In the genomic region with DNA sequence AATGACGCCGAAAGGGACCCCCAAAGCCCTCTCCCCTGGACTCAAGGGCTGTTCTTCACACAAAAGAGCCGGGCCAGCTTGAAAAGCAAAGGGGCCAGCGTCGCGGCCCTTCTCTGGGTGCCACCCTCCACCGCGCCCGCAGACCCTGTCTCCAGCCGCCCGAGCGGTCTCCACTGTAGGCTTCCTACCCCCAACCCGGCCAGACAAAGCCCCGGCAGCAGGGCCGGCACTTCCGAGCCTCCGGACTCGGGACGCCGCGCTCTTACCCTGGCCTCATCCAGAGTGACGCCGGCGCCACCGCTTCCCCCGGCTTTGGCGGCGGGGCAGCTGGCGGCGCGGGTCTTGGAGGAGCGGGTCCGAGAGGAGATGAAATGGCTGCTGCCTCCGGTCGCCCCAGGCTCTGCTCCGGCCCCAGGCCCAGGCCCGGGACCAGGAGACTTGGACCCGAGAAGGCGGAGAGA, we compare ENCODE assay signal across 7 cellular contexts. TPM values are rescaled to one million over a fixed set of nuclear protein-coding genes. Genes with fewer than 3 reads are reported as not detected.
DNase-seq lines count a peak whose midpoint lies in the region; ATAC-seq, FAIRE-seq and TF ChIP-seq lines count a peak whose summit lies in the region.

No MANE protein-coding gene starts in this region.

- peak overlapping the region; percentile 79 to 84 for H3K4me3 ChIP-seq in HCT116 (replicated peaks in 1 of 2; ENCODE audit: low read depth in 1 of 2, low read length in 2 of 2)
- peak overlapping the region; percentile 71 for H3K4me3 ChIP-seq in NB4 (ENCODE audit: low read depth, low read length)
- H3K4me3 ChIP-seq in pancreas, result peak overlapping the region; percentile 91 to 98 (median 94)

- TF ChIP-seq RAD21 in HCT116 (IDR thresholded peaks at IDR 0.05; ENCODE audit: low read depth), result no peak

- H4K20me1 ChIP-seq in HCT116 (ENCODE audit: insufficient read depth), result no peaks in the 10 kb centered on the region

- intact Hi-C loops in HCT116 (cut with micrococcal nuclease) (loop anchor here (5.0 kb wide), 2 partner anchors 94 to 236 kb away; no protein-coding TSS in a partner anchor), Right ventricle myocardium superior (cut with DNase I) (loop anchor here (5.0 kb wide), 1 partner anchor 151 kb away; a partner anchor contains a TSS), pancreas (cut with DNase I) (no loop called here)

- H3K4me1 ChIP-seq in HCT116 (ENCODE audit: control insufficient read depth in 1 of 2, insufficient read depth in 2 of 2, low read length in 2 of 2) (peaks cover 5 to 11% of the 10 kb centered on the region in 2 experiments; a peak in 2 of 4 replicates), pancreas (peaks cover 4 to 25% (median 15%) of the 10 kb centered on the region in 3 donors)

- H3K79me2 ChIP-seq in HCT116 (ENCODE audit: insufficient read depth, low read length), result peaks cover 54% of the 10 kb centered on the region

- H3K36me3 ChIP-seq in HCT116 (ENCODE audit: control insufficient read depth in 1 of 2, insufficient read depth in 2 of 2, low read length in 2 of 2), result no peaks in the 10 kb centered on the region
- H3K36me3 ChIP-seq in pancreas, result no peaks in the 10 kb centered on the region

- POLR2A ChIA-PET in HCT116 (lab: Charles Lee), result interaction anchor here (1.1 to 1.8 kb wide), 5 partner anchors 14 to 157 kb away, joined by 3 to 19 read pairs (median 5); a partner anchor contains a TSS

- BruUV-seq in HCT116 (replicated peaks; lab: Mats Ljungman, UMichigan), result no TSS peak

- H3K27me3 ChIP-seq in HCT116 (ENCODE audit: insufficient read depth, low read length) (no peaks in the 10 kb centered on the region), pancreas (no peaks in the 10 kb centered on the region)

- CTCF ChIA-PET in HCT116 (lab: Charles Lee), result interaction anchor here (0.6 to 2.8 kb wide), 18 partner anchors 8 to 484 kb away, joined by 3 to 29 read pairs (median 4); a partner anchor contains a TSS

- H3K9me2 ChIP-seq in HCT116 (ENCODE audit: insufficient read depth), result no peaks in the 10 kb centered on the region

- FAIRE-seq in pancreas (lab: Jason Lieb, UNC), result no peak

- H2AFZ ChIP-seq in HCT116 (ENCODE audit: low read depth, low read length, poor library complexity, severe bottlenecking), result no peak overlapping the region

- H3K27ac ChIP-seq in HCT116 (ENCODE audit: low read depth, low read length) (peak overlapping the region; percentile 86), pancreas (peak overlapping the region; percentile 97 to 99 (median 98))

- H3K9ac ChIP-seq in HCT116 (ENCODE audit: low read length), result peak overlapping the region; percentile 94

- H3K9me3 ChIP-seq in HCT116 (ENCODE audit: control insufficient read depth in 1 of 2, insufficient read depth in 1 of 2, low read depth in 1 of 2, low read length in 2 of 2) (no peaks in the 10 kb centered on the region), pancreas (no peaks in the 10 kb centered on the region)

- RAD21 ChIA-PET in HCT116 (lab: Charles Lee; ENCODE audit: low non-redundant PET in 1 of 2, low total read pairs in 2 of 2, uncharacterized antibody in 2 of 2, unreplicated experiment in 2 of 2), result interaction anchor here (1.4 kb wide), 3 partner anchors 102 to 158 kb away, joined by 5 to 9 read pairs (median 6); a partner anchor contains a TSS

- WGBS in pancreas, 2 donors, result 0 to 1% methylated on average over 36 to 39 of the region's 39 CpGs

- no peak for TF ChIP-seq POLR2A in HCT116 (IDR thresholded peaks at IDR 0.05; ENCODE audit: borderline replicate concordance, extremely low read depth, insufficient read depth, insufficient read length)
- no peak for TF ChIP-seq POLR2A in NB4 (IDR thresholded peaks at IDR 0.05; ENCODE audit: extremely low read depth, insufficient read length)

- peak; percentile 31 for ATAC-seq in GM18502 (IDR thresholded peaks at IDR 0.05; ENCODE audit: poor library complexity, unreplicated experiment)
- peak; percentile 31 for ATAC-seq in HCT116
- peak; percentile 51 for ATAC-seq in Right ventricle myocardium superior (ENCODE audit: poor library complexity)
- ATAC-seq in pancreas, result peak; percentile 30 to 59 (median 52)

- H3K4me2 ChIP-seq in HCT116 (ENCODE audit: low read length), result peak overlapping the region; percentile 84

- DNase-seq in HCT116 (ENCODE audit: low read depth, low spot score) (no peak), NB4 (ENCODE audit: low read depth) (peak; percentile 73), Right ventricle myocardium superior (peak; percentile 67), pancreas (peak in 2 of 6 donors; percentile 78 to 80), H4 (ENCODE audit: low spot score) (no peak)
- DNase-seq in activated effector memory CD4-positive, alpha-beta T cell treated with Interleukin-2 at 50 U/mL for 16 hours, result peak; percentile 19

- TF ChIP-seq CTCF in HCT116 (IDR thresholded peaks at IDR 0.05 in 2 of 3, conservative IDR thresholded peaks at IDR 0.05 in 1 of 3; ENCODE audit: borderline replicate concordance in 1 of 3, insufficient read depth in 1 of 3, low read depth in 2 of 3, low read length in 2 of 3), result no peak
- TF ChIP-seq CTCF in NB4 (IDR thresholded peaks at IDR 0.05; ENCODE audit: low read depth, low read length), result no peak
- TF ChIP-seq CTCF in pancreas (IDR thresholded peaks at IDR 0.05), result no peak

TF ChIP-seq in HCT116, 20 proteins besides CTCF, POLR2A, EP300 and RAD21:
- TF ChIP-seq, protein P1, sequence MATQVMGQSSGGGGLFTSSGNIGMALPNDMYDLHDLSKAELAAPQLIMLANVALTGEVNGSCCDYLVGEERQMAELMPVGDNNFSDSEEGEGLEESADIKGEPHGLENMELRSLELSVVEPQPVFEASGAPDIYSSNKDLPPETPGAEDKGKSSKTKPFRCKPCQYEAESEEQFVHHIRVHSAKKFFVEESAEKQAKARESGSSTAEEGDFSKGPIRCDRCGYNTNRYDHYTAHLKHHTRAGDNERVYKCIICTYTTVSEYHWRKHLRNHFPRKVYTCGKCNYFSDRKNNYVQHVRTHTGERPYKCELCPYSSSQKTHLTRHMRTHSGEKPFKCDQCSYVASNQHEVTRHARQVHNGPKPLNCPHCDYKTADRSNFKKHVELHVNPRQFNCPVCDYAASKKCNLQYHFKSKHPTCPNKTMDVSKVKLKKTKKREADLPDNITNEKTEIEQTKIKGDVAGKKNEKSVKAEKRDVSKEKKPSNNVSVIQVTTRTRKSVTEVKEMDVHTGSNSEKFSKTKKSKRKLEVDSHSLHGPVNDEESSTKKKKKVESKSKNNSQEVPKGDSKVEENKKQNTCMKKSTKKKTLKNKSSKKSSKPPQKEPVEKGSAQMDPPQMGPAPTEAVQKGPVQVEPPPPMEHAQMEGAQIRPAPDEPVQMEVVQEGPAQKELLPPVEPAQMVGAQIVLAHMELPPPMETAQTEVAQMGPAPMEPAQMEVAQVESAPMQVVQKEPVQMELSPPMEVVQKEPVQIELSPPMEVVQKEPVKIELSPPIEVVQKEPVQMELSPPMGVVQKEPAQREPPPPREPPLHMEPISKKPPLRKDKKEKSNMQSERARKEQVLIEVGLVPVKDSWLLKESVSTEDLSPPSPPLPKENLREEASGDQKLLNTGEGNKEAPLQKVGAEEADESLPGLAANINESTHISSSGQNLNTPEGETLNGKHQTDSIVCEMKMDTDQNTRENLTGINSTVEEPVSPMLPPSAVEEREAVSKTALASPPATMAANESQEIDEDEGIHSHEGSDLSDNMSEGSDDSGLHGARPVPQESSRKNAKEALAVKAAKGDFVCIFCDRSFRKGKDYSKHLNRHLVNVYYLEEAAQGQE (IDR thresholded peaks at IDR 0.05; ENCODE audit: low read depth), result no peak
- TF ChIP-seq, protein P2, sequence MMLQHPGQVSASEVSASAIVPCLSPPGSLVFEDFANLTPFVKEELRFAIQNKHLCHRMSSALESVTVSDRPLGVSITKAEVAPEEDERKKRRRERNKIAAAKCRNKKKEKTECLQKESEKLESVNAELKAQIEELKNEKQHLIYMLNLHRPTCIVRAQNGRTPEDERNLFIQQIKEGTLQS (IDR thresholded peaks at IDR 0.05), result no peak
- no peak for TF ChIP-seq ZFX (IDR thresholded peaks at IDR 0.05)
- no peak for TF ChIP-seq ZNF274 (IDR thresholded peaks at IDR 0.05; ENCODE audit: low read depth, low read length)
- TF ChIP-seq ELF1 (IDR thresholded peaks at IDR 0.05; ENCODE audit: borderline replicate concordance, low read depth), result no peak
- no peak for TF ChIP-seq TCF7L2 (IDR thresholded peaks at IDR 0.05; ENCODE audit: borderline replicate concordance, extremely low read depth, insufficient read depth, insufficient read length)
- no peak for TF ChIP-seq EGR1 (IDR thresholded peaks at IDR 0.05; ENCODE audit: low read depth)
- no peak for TF ChIP-seq CBX3 (IDR thresholded peaks at IDR 0.05; ENCODE audit: low read depth)
- no peak for TF ChIP-seq SP1 (IDR thresholded peaks at IDR 0.05; ENCODE audit: low read depth)
- no peak for TF ChIP-seq SRF (IDR thresholded peaks at IDR 0.05; ENCODE audit: low read depth)
- TF ChIP-seq EZH2phosphoT487 (IDR thresholded peaks at IDR 0.05; ENCODE audit: borderline replicate concordance), result no peak
- TF ChIP-seq SIN3A (IDR thresholded peaks at IDR 0.05; ENCODE audit: low read depth), result no peak
- no peak for TF ChIP-seq FOSL1 (IDR thresholded peaks at IDR 0.05; ENCODE audit: low read depth)
TF ChIP-seq in HCT116: peak in this region for 0.

RNA-seq across cellular contexts. Expression of a gene that starts 0.6 kb away (rescaled TPM):
- total RNA-seq in HCT116 (2021; ENCODE audit: unreplicated experiment), result 9.6 TPM
- 1.0 and 1.4 TPM in 2 replicates for polyA plus RNA-seq in HCT116 (2012)
- total RNA-seq in Right ventricle myocardium superior, result 6.1 TPM
- total RNA-seq in pancreas, result 10 to 100 TPM in 2 of 6 donors, 1 to 10 TPM in 4; 7.4 to 15.6 (median 9.9) TPM
- polyA plus RNA-seq in pancreas, result 1 to 10 TPM; 4.1 to 4.4 TPM
- total RNA-seq in H4 (2014; rRNA removed; shearing (Covaris generic)), result 2.3 and 2.6 TPM in 2 replicates

RNA-seq across cellular contexts. Expression of a gene that starts 13.9 kb away (rescaled TPM):
- total RNA-seq in HCT116 (2021; ENCODE audit: unreplicated experiment), result 14.1 TPM
- polyA plus RNA-seq in HCT116 (2012), result 3.4 and 4.4 TPM in 2 replicates
- total RNA-seq in Right ventricle myocardium superior, result 18.5 TPM
- total RNA-seq in pancreas, result 1 to 10 TPM; 3.4 to 9.0 (median 5.2) TPM
- polyA plus RNA-seq in pancreas, result 1 to 10 TPM; 2.4 to 4.9 TPM
- 5.7 and 10.0 TPM in 2 replicates for total RNA-seq in H4 (2014; rRNA removed; shearing (Covaris generic))

Comparison
In these comparisons a context has a peak if more than half of its experiments do, and no peak if none do; other contexts are left out.
1. DNase-seq: peak in NB4 (single experiment), activated effector memory CD4-positive, alpha-beta T cell treated with Interleukin-2 at 50 U/mL for 16 hours (single experiment) and Right ventricle myocardium superior (single experiment); none in HCT116 (single experiment) and H4 (single experiment).
2. intact Hi-C loops: an anchor here in HCT116 (5.0 kb wide) and Right ventricle myocardium superior (5.0 kb wide); none called in pancreas.
3. Peak in every context shown above with its lines, with median percentiles within 50 percentile points of each other: ATAC-seq and H3K4me3 ChIP-seq.